ENCODE assay signal across 8 cellular contexts in genomic region chr10:72692897-72693598, GRCh38. TPM values are rescaled to one million over a fixed set of nuclear protein-coding genes. Genes with fewer than 3 reads are reported as not detected.
DNase-seq lines count a peak whose midpoint lies in the region; ATAC-seq, FAIRE-seq and TF ChIP-seq lines count a peak whose summit lies in the region.

No MANE protein-coding gene starts in this region.

- peak overlapping the region; percentile 57 to 84 (median 77) for H3K27ac Mint-ChIP-seq in CD4-positive, alpha-beta memory T cell

- H3K27me3 ChIP-seq in CD4-positive, alpha-beta memory T cell (ENCODE audit: insufficient read depth, low read length) = no peaks in the 10 kb centered on the region

- no peak for TF ChIP-seq CTCF in GM20000 (IDR thresholded peaks at IDR 0.05; ENCODE audit: extremely low read depth, missing control alignments)

- H3K4me1 Mint-ChIP-seq in CD4-positive, alpha-beta memory T cell = peaks cover 27 to 41% (median 32%) of the 10 kb centered on the region in 4 donors

- H3K4me1 ChIP-seq in CD4-positive, alpha-beta memory T cell (ENCODE audit: insufficient read depth, low read length) = peaks cover 25% of the 10 kb centered on the region

- POLR2A ChIA-PET in CD4-positive, alpha-beta memory T cell (lab: Charles Lee; ENCODE audit: partially characterized antibody) = interaction anchor here (0.6 to 2.5 kb wide), 5 partner anchors 9 to 548 kb away, joined by 3 to 15 read pairs (median 4); partner anchors contain the start of gene MICU1

- CTCF ChIA-PET in CD4-positive, alpha-beta memory T cell (lab: Charles Lee; ENCODE audit: partially characterized antibody) = interaction anchor here (0.8 to 3.2 kb wide), 4 partner anchors 9 to 328 kb away, joined by 3 to 25 read pairs (median 4); no protein-coding TSS in a partner anchor

- no peaks in the 10 kb centered on the region for H3K36me3 ChIP-seq in CD4-positive, alpha-beta memory T cell (ENCODE audit: insufficient read depth, low read length)
- H3K36me3 ChIP-seq in SK-N-MC (ENCODE audit: insufficient read depth, low read length) = no peaks in the 10 kb centered on the region

- peak overlapping the region; percentile 53 for H3K9ac ChIP-seq in SK-N-MC (ENCODE audit: insufficient read length)

- ATAC-seq in HG03457 (IDR thresholded peaks at IDR 0.05; ENCODE audit: unreplicated experiment) = no peak

- peak; percentile 93 for FAIRE-seq in H54 (lab: Jason Lieb, UNC)

- H3K9me3 ChIP-seq in CD4-positive, alpha-beta memory T cell (ENCODE audit: control insufficient read depth in 1 of 2, low read length in 2 of 2) = no peaks in the 10 kb centered on the region
- H3K9me3 ChIP-seq in SK-N-MC (ENCODE audit: low read depth, low read length) = no peaks in the 10 kb centered on the region

- H3K4me3 ChIP-seq in CD4-positive, alpha-beta memory T cell (ENCODE audit: low read length in 2 of 2) = peak overlapping the region; percentile 49 to 69
- H3K4me3 ChIP-seq in SK-N-MC = peak overlapping the region; percentile 81

- no peak for TF ChIP-seq POLR2A in H54 (IDR thresholded peaks at IDR 0.05; ENCODE audit: low read depth, low read length)

- peak; percentile 1 to 53 (median 25) for DNase-seq in CD4-positive, alpha-beta memory T cell
- DNase-seq in H54 (ENCODE audit: insufficient read length, low spot score) = no peak
- DNase-seq in SK-N-MC (ENCODE audit: low read depth, low spot score) = no peak
- no peak for DNase-seq in epithelial cell of prostate (ENCODE audit: low read depth, low spot score)
- peak; percentile 45 for DNase-seq in occipital lobe (lab: John Stamatoyannopoulos, UW)
- no peak for DNase-seq in GM20000 (ENCODE audit: low spot score)
- no peak for DNase-seq in mucosa of gallbladder (ENCODE audit: low spot score)

- peak overlapping the region; percentile 61 for H3K27ac ChIP-seq in CD4-positive, alpha-beta memory T cell (ENCODE audit: low read depth, low read length)
- no peak overlapping the region for H3K27ac ChIP-seq in SK-N-MC
- peak overlapping the region; percentile 76 for H3K27ac ChIP-seq in epithelial cell of prostate

- peaks cover 0 to 2% of the 10 kb centered on the region in 2 donors for H3K27me3 Mint-ChIP-seq in CD4-positive, alpha-beta memory T cell

- no peaks in the 10 kb centered on the region for H3K9me3 Mint-ChIP-seq in CD4-positive, alpha-beta memory T cell

- H3K4me3 Mint-ChIP-seq in CD4-positive, alpha-beta memory T cell = peak overlapping the region; percentile 76 to 93 (median 86)

- H3K36me3 Mint-ChIP-seq in CD4-positive, alpha-beta memory T cell = peaks cover 0 to 2% of the 10 kb centered on the region in 2 donors

- intact Hi-C loops in CD4-positive, alpha-beta memory T cell (cut with micrococcal nuclease) = loop anchor here (1.0 to 5.0 kb wide), 4 partner anchors 67 to 559 kb away; partner anchors contain the start of genes MICU1 and MRPS16

RNA-seq across cellular contexts. Expression of gene MCU, which starts 1.1 kb away (rescaled TPM):
- total RNA-seq in CD4-positive, alpha-beta memory T cell = 10 to 100 TPM; 12.1 to 16.4 TPM
- 10 to 100 TPM in 1 of 2 donors, 1 to 10 TPM in 1; 8.8 to 11.1 TPM for polyA plus RNA-seq in CD4-positive, alpha-beta memory T cell
- total RNA-seq in occipital lobe (41.0 TPM), mucosa of gallbladder (40.9 TPM)

Comparison
In these comparisons a context has a peak if more than half of its experiments do, and no peak if none do; other contexts are left out.
1. DNase-seq: peak in CD4-positive, alpha-beta memory T cell (5 of 5) and occipital lobe (single experiment); none in H54 (single experiment), SK-N-MC (single experiment), epithelial cell of prostate (single experiment), GM20000 (single experiment) and mucosa of gallbladder (single experiment).